1 cellular context compared by ENCODE assay signal in genomic region chr2:219399716-219400478, GRCh38.
TF ChIP-seq lines count a peak whose summit lies in the region.

No MANE protein-coding gene starts in this region.

TF ChIP-seq in GM12878, 131 proteins besides CTCF, POLR2A, EP300 and RAD21:
- TF ChIP-seq RAD51 (IDR thresholded peaks at IDR 0.05): no peak
- no peak for TF ChIP-seq RELB (IDR thresholded peaks at IDR 0.05; ENCODE audit: low read depth)
- no peak for TF ChIP-seq PRDM15 (CRISPR knock-in tag; IDR thresholded peaks at IDR 0.05)
- TF ChIP-seq MTA3 (IDR thresholded peaks at IDR 0.05; ENCODE audit: borderline replicate concordance, low read length): no peak
- no peak for TF ChIP-seq EZH2 (IDR thresholded peaks at IDR 0.05; ENCODE audit: borderline replicate concordance, control insufficient read depth, low read depth, low read length)
- TF ChIP-seq KDM1A (IDR thresholded peaks at IDR 0.05; ENCODE audit: borderline replicate concordance): no peak
- no peak for TF ChIP-seq SKIL (IDR thresholded peaks at IDR 0.05; ENCODE audit: low read depth, poor library complexity, severe bottlenecking)
TF ChIP-seq in GM12878: peak in this region for 0.
